In genomic region chr15:75903331-75904240, GRCh38 we compare ENCODE assay signal across 1 cellular context.
TF ChIP-seq lines count a peak whose summit lies in the region.

TSS of gene FBXO22 (plus strand) at chr15:75903878. CDS start at chr15:75903964, 86 bp downstream.

TF ChIP-seq in K562, 482 proteins besides CTCF, POLR2A, EP300 and RAD21 (continued from another document and continues in another):
- no peak for TF ChIP-seq CHD7 (IDR thresholded peaks at IDR 0.05; ENCODE audit: low read depth, low read length)
- no peak for TF ChIP-seq GTF2A2 (tag; IDR thresholded peaks at IDR 0.05)
- TF ChIP-seq E2F3 (CRISPR knock-in tag; IDR thresholded peaks at IDR 0.05), result peak; percentile 38; the same call in 1 of the 2 replicates
- TF ChIP-seq MEF2D (tag; conservative IDR thresholded peaks at IDR 0.05; ENCODE audit: low read depth), result 0 out of 2 replicates have a peak, but pooled peaks have one; percentile 50
- TF ChIP-seq CSDE1 (IDR thresholded peaks at IDR 0.05), result peak in 1 of 2 experiments; percentile 20; a peak in 1 of 4 replicates
- peak; percentile 50 for TF ChIP-seq L3MBTL2 (IDR thresholded peaks at IDR 0.05)
- no peak for TF ChIP-seq ZNF655 (CRISPR knock-in tag; IDR thresholded peaks at IDR 0.05)
- TF ChIP-seq E2F5 (CRISPR knock-in tag; IDR thresholded peaks at IDR 0.05), result peak; percentile 58; the same call in 1 of the 2 replicates
- no peak for TF ChIP-seq PRMT5 (CRISPR knock-in tag; IDR thresholded peaks at IDR 0.05)
- TF ChIP-seq NR2C1 (IDR thresholded peaks at IDR 0.05), result no peak
- TF ChIP-seq NR2C1 (tag; IDR thresholded peaks at IDR 0.05), result peak; percentile 56; the same call in 1 of the 2 replicates
- TF ChIP-seq RNF219 (CRISPR knock-in tag; IDR thresholded peaks at IDR 0.05), result no peak
- no peak; the same call in 1 of the 2 replicates for TF ChIP-seq ZNF766 (CRISPR knock-in tag; conservative IDR thresholded peaks at IDR 0.05)
- no peak for TF ChIP-seq GATAD2B (IDR thresholded peaks at IDR 0.05; ENCODE audit: borderline replicate concordance)
- peak; percentile 87 for TF ChIP-seq TFAP4 (CRISPR knock-in tag; IDR thresholded peaks at IDR 0.05; ENCODE audit: borderline replicate concordance)
- no peak for TF ChIP-seq ZNF224 (CRISPR knock-in tag; IDR thresholded peaks at IDR 0.05)
- TF ChIP-seq GMEB1 (CRISPR knock-in tag; IDR thresholded peaks at IDR 0.05), result peak; percentile 78
- TF ChIP-seq BRF1 (IDR thresholded peaks at IDR 0.05; ENCODE audit: borderline replicate concordance, extremely low read depth, insufficient read length), result no peak
- TF ChIP-seq ID3 (CRISPR knock-in tag; IDR thresholded peaks at IDR 0.05), result no peak
- TF ChIP-seq ID3 (tag; IDR thresholded peaks at IDR 0.05), result peak; percentile 84
- no peak for TF ChIP-seq HDAC8 (tag; IDR thresholded peaks at IDR 0.05)
- TF ChIP-seq HDAC3 (IDR thresholded peaks at IDR 0.05; ENCODE audit: borderline replicate concordance, partially characterized antibody), result no peak
- no peak; the same call in 1 of the 2 replicates for TF ChIP-seq ZNF263 (CRISPR knock-in tag; IDR thresholded peaks at IDR 0.05; ENCODE audit: borderline replicate concordance)
- peak; percentile 75 for TF ChIP-seq CREB3L1 (IDR thresholded peaks at IDR 0.05; ENCODE audit: borderline replicate concordance, low read depth)
- peak; percentile 98 for TF ChIP-seq RBM22 (IDR thresholded peaks at IDR 0.05; ENCODE audit: low read depth, low read length, poor library complexity, severe bottlenecking)
- 0 out of 2 replicates have a peak, but pooled peaks have one; percentile 22 for TF ChIP-seq RREB1 (CRISPR knock-in tag; IDR thresholded peaks at IDR 0.05)
